In genomic region chr4:11720292-11720691, GRCh38 we compare ENCODE assay signal across 8 cellular contexts.
DNase-seq lines count a peak whose midpoint lies in the region; ATAC-seq, FAIRE-seq and TF ChIP-seq lines count a peak whose summit lies in the region.

No MANE protein-coding gene starts in this region.

- H3K4me1 Mint-ChIP-seq in endothelial cell (ENCODE audit: unreplicated experiment) (peaks cover 3% of the 10 kb centered on the region), nephron (no peaks in the 10 kb centered on the region)

- no peak for TF ChIP-seq POLR2A in GM12892 (IDR thresholded peaks at IDR 0.05; ENCODE audit: low read depth, low read length)

- H3K27ac Mint-ChIP-seq in endothelial cell (ENCODE audit: unreplicated experiment): no peak overlapping the region
- H3K27ac Mint-ChIP-seq in nephron: no peak overlapping the region

- no peak overlapping the region for H3K27ac ChIP-seq in 22Rv1

- no peak for ATAC-seq in HG03457 (IDR thresholded peaks at IDR 0.05; ENCODE audit: unreplicated experiment)

- no peak for FAIRE-seq in GM12892 (lab: Jason Lieb, UNC)

- TF ChIP-seq CTCF in 22Rv1 (IDR thresholded peaks at IDR 0.05) (peak; percentile 70), endothelial cell (IDR thresholded peaks at IDR 0.05; ENCODE audit: unreplicated experiment) (peak; percentile 78), nephron (IDR thresholded peaks at IDR 0.05; ENCODE audit: unreplicated experiment in 3 of 3) (peak; percentile 54 to 75 (median 66))

- H3K4me3 Mint-ChIP-seq in endothelial cell (ENCODE audit: unreplicated experiment): no peak overlapping the region
- no peak overlapping the region for H3K4me3 Mint-ChIP-seq in nephron

- H3K27me3 Mint-ChIP-seq in endothelial cell (ENCODE audit: unreplicated experiment) (no peaks in the 10 kb centered on the region), nephron (ENCODE audit: low read depth) (no peaks in the 10 kb centered on the region)

- DNase-seq in GM12892 (ENCODE audit: insufficient read length) (peak; percentile 1), NCI-H2196 (lab: John Stamatoyannopoulos, UW; ENCODE audit: unreplicated experiment) (peak; percentile 46), endothelial cell (ENCODE audit: low spot score) (peak; percentile 20), ecto neural progenitor cell (ENCODE audit: low spot score) (no peak), NCI-H2107 (lab: John Stamatoyannopoulos, UW) (no peak)

- H3K9me3 Mint-ChIP-seq in endothelial cell (ENCODE audit: unreplicated experiment): no peaks in the 10 kb centered on the region
- H3K9me3 Mint-ChIP-seq in nephron: peaks cover 8% of the 10 kb centered on the region

- H3K36me3 Mint-ChIP-seq in endothelial cell (ENCODE audit: low read depth, unreplicated experiment) (no peaks in the 10 kb centered on the region), nephron (ENCODE audit: low read depth) (no peaks in the 10 kb centered on the region)

Comparison
In these comparisons a context has a peak if more than half of its experiments do, and no peak if none do; other contexts are left out.
1. DNase-seq: peak in GM12892 (single experiment), NCI-H2196 (single experiment) and endothelial cell (single experiment); none in ecto neural progenitor cell (single experiment) and NCI-H2107 (single experiment).
2. Peak in every context shown above with its lines, with median percentiles within 50 percentile points of each other: CTCF ChIP-seq.